ENCODE assay signal across 1 cellular context in genomic region chr9:133715866-133716563, GRCh38.
TF ChIP-seq lines count a peak whose summit lies in the region.

No MANE protein-coding gene starts in this region.

TF ChIP-seq in H1, 55 proteins besides CTCF, POLR2A, EP300 and RAD21 (continued from another document):
- TF ChIP-seq GABPA (IDR thresholded peaks at IDR 0.05; ENCODE audit: borderline replicate concordance, insufficient read depth, low read length): peak; percentile 24; the same call in 1 of the 2 replicates
- no peak for TF ChIP-seq CHD1 (IDR thresholded peaks at IDR 0.05; ENCODE audit: low read depth, low read length)
TF ChIP-seq in H1: peak in this region for 2.
